In the genomic region with DNA sequence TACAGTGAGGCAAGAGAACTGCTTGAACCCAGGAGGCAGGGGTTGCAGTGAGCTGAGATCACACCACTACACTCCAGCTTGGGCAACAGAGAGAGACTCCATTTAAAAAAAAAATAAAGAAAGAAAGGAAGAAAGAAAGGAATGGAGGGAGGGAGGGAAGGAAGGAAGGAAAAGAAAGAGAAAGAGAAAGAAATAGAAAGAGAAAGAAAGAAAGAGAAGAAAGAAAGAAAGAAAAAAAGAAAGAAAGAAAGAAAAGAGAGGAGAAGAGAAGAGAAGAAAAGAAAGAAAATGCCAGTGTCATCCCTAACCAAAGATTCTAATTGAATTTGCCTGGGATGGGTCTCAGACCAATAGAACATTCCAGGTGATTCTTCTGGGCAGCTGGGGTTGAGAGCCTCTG, we compare ENCODE assay signal across 1 cellular context.
TF ChIP-seq lines count a peak whose summit lies in the region.

No MANE protein-coding gene starts in this region.

TF ChIP-seq in K562, 482 proteins besides CTCF, POLR2A, EP300 and RAD21 (continued from another document):
- TF ChIP-seq NFIX (CRISPR knock-in tag; IDR thresholded peaks at IDR 0.05; ENCODE audit: low read depth): no peak
- TF ChIP-seq, protein P1, sequence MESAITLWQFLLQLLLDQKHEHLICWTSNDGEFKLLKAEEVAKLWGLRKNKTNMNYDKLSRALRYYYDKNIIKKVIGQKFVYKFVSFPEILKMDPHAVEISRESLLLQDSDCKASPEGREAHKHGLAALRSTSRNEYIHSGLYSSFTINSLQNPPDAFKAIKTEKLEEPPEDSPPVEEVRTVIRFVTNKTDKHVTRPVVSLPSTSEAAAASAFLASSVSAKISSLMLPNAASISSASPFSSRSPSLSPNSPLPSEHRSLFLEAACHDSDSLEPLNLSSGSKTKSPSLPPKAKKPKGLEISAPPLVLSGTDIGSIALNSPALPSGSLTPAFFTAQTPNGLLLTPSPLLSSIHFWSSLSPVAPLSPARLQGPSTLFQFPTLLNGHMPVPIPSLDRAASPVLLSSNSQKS (CRISPR knock-in tag; IDR thresholded peaks at IDR 0.05): no peak
